Comparison of ENCODE assay signal across 1 cellular context in the genomic region with DNA sequence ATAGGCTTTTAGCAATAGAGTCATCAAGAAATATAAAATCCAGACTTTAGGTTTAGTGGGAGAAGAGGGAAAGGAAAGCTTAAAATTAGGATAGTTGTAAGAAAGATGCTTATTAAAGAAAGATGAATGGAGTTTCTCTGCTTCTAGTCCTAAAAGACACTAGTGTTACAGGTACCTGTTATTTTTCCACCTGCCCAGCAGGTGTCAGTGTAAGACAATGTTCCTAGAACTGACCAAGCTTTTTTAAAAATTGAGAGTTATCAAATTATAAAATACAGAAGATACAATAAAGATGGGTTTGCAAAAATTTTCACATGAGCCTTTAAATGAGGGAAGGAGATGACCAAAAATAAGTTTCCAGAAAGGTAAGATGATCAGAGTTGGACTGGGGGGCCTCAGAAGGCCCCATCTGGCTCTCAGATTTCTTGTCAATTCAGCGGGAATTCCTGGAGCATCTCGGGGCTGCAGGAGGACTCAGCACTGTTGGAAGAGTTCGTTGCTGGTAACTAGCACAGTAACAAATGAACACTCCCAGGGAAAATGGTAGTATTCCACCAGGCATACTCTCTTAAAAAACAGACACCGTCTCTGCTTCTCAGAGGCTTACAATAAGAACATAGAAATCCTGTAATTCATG.
TF ChIP-seq lines count a peak whose summit lies in the region.

No MANE protein-coding gene starts in this region.

TF ChIP-seq in GM23338, 12 proteins besides CTCF, POLR2A, EP300 and RAD21 (continued from another document):
- no peak for TF ChIP-seq ZNF462 (CRISPR knock-in tag; IDR thresholded peaks at IDR 0.05)
